In the genomic region with DNA sequence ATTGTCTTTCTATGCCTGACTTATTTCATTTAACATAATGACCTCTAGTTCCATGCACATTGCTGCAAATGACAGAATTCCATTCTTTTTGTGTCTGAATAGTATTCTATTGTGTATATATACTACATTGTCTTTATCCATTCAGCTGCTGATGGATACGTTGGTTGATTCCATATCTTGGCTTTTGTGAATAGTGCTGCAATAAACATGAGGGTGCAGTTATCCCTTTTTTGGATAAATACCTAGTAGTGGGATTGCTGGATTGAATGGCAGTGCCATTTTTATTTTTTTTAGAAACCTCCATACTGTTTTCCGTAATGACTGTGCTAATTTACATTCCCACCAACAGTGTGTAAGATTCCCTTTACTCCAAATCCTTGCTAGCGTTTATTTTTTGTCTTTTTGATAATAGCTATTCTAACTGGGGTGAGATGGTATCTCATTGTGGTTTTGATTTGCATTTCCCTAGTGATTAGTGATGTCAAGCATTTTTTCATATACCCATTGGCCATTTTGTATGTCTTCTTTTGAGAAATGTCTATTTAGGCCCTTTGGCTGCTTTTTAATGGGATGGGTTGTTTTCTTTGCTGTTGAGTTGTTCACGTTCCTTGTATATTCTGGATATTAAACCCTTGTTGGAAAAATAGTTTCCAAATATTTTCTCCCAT, we compare ENCODE assay signal across 13 cellular contexts. TPM values are rescaled to one million over a fixed set of nuclear protein-coding genes. Genes with fewer than 3 reads are reported as not detected.
A peak's percentile ranks its signal among the peaks of the same experiment; 100 is the strongest.
DNase-seq lines count a peak whose midpoint lies in the region; ATAC-seq, FAIRE-seq and TF ChIP-seq lines count a peak whose summit lies in the region.
"Had no signal": no experiment of that assay in that cellular context is flagged by ENCODE, and none has a peak within 500 bp of the region (broad histone marks: within the 10 kb centered on the region; RNA-seq: fewer than 3 reads in every experiment).

No MANE protein-coding gene starts in this region.

- H3K4me3 ChIP-seq in A549 (no peak overlapping the region), DND-41 (ENCODE audit: low read depth in 1 of 2, low read length in 2 of 2) (peak overlapping the region in 1 of 2 experiments; percentile 22; a peak in 1 of 4 replicates)

- peak overlapping the region; percentile 73 to 99 for H3K27ac Mint-ChIP-seq in T-cell
- H3K27ac Mint-ChIP-seq in effector memory CD8-positive, alpha-beta T cell = peak overlapping the region in 1 of 2 donors; percentile 99
- H3K27ac Mint-ChIP-seq: mesothelial cell of epicardium had no signal

- no peak overlapping the region; the same call in 1 of the 2 replicates for H2AFZ ChIP-seq in DND-41 (ENCODE audit: low read depth, low read length)

- DNase-seq in A549 (ENCODE audit: low read depth in 1 of 2, low spot score in 1 of 2) (no peak), DND-41 (no peak), T-cell (no peak), NCI-H2081 treated with DMSO at 0.1 percent for 48 hours (lab: John Stamatoyannopoulos, UW) (no peak), NCI-H2107 treated with DMSO at 0.1 percent for 48 hours (lab: John Stamatoyannopoulos, UW; ENCODE audit: unreplicated experiment) (no peak), sciatic nerve (ENCODE audit: low spot score) (no peak), epidermal melanocyte (ENCODE audit: insufficient read length, low spot score) (no peak)
- no peak for DNase-seq in effector memory CD8-positive, alpha-beta T cell
- DNase-seq: activated CD4-positive, alpha-beta T cell treated with anti-CD3 and anti-CD28 coated beads for 1 hour; NCI-H2029 treated with DMSO at 0.1 percent for 48 hours; psoas muscle had no signal

- H3K4me3 Mint-ChIP-seq in T-cell = peak overlapping the region; percentile 96 to 99 (median 99)
- peak overlapping the region; percentile 99 to 100 for H3K4me3 Mint-ChIP-seq in effector memory CD8-positive, alpha-beta T cell
- H3K4me3 Mint-ChIP-seq: mesothelial cell of epicardium had no signal

- peaks cover 69 to 77% (median 77%) of the 10 kb centered on the region in 3 donors for H3K4me1 Mint-ChIP-seq in T-cell
- H3K4me1 Mint-ChIP-seq in effector memory CD8-positive, alpha-beta T cell (ENCODE audit: low read depth in 2 of 2) = peaks cover 49 to 68% of the 10 kb centered on the region in 2 donors
- H3K4me1 Mint-ChIP-seq: mesothelial cell of epicardium had no signal

- no peak for TF ChIP-seq POLR2A in A549 (IDR thresholded peaks at IDR 0.05; ENCODE audit: low read length)

- no peaks in the 10 kb centered on the region for H3K27me3 Mint-ChIP-seq in T-cell
- H3K27me3 Mint-ChIP-seq in effector memory CD8-positive, alpha-beta T cell = no peaks in the 10 kb centered on the region

- TF ChIP-seq EP300 in A549 (IDR thresholded peaks at IDR 0.05) = no peak

- no peak for TF ChIP-seq RAD21 in A549 (conservative IDR thresholded peaks at IDR 0.05 in 1 of 2, IDR thresholded peaks at IDR 0.05 in 1 of 2)

- no peaks in the 10 kb centered on the region for H4K20me1 ChIP-seq in DND-41 (ENCODE audit: insufficient read depth, low read length)

- POLR2A ChIA-PET in A549 (lab: Yijun Ruan, JAX) (no interaction called here), T-cell (lab: Charles Lee) (interaction anchor here in 1 of 2 donors (0.6 kb wide), 1 partner anchor 923 kb away, joined by 4 read pairs; no protein-coding TSS in a partner anchor)

- no peak for FAIRE-seq in A549 (lab: Jason Lieb, UNC)

- H3K4me2 ChIP-seq in A549 (no peak overlapping the region), DND-41 (ENCODE audit: insufficient read depth, low read length) (peak overlapping the region; percentile 84)

- 59% methylated on average over 4 of the region's 4 CpGs for WGBS in A549 (ENCODE audit: missing lambda C conversion rate)

- intact Hi-C loops in sciatic nerve (cut with DNase I) = no loop called here

- no peaks in the 10 kb centered on the region for H3K27me3 ChIP-seq in DND-41 (ENCODE audit: insufficient read depth, low read length, poor library complexity)

- H3K4me1 ChIP-seq in A549 (no peaks in the 10 kb centered on the region), DND-41 (ENCODE audit: insufficient read depth, low read length) (peaks cover 40% of the 10 kb centered on the region)
- H3K4me1 ChIP-seq: psoas muscle had no signal

- CTCF ChIA-PET in A549 (lab: Yijun Ruan, JAX) (interaction anchor here (0.7 to 1.4 kb wide), 3 partner anchors 12 to 231 kb away, joined by 3 read pairs; no protein-coding TSS in a partner anchor), T-cell (lab: Charles Lee) (interaction anchor here in 1 of 2 donors (3.0 kb wide), 1 partner anchor 12 kb away, joined by 27 read pairs; no protein-coding TSS in a partner anchor)

- H3K36me3 Mint-ChIP-seq in T-cell = peaks cover 40% of the 10 kb centered on the region
- peaks cover 17% of the 10 kb centered on the region for H3K36me3 Mint-ChIP-seq in effector memory CD8-positive, alpha-beta T cell (ENCODE audit: insufficient read depth)
- H3K36me3 Mint-ChIP-seq: mesothelial cell of epicardium had no signal

- ATAC-seq in A549 = no peak
- no peak for ATAC-seq in DND-41 (ENCODE audit: insufficient read depth, low read depth)
- ATAC-seq in T-cell (replicated peaks in 1 of 4) = no peak
- ATAC-seq in effector memory CD8-positive, alpha-beta T cell (replicated peaks) = no peak
- ATAC-seq in sciatic nerve = no peak
- ATAC-seq: psoas muscle had no signal

- peaks cover 17% of the 10 kb centered on the region for H3K9me3 ChIP-seq in A549
- peaks cover 16% of the 10 kb centered on the region for H3K9me3 ChIP-seq in DND-41 (ENCODE audit: insufficient read depth, low read length, severe bottlenecking)

- H3K36me3 ChIP-seq in DND-41 (ENCODE audit: insufficient read depth, low read length) = no peaks in the 10 kb centered on the region

- H3K9ac ChIP-seq in DND-41 (ENCODE audit: low read depth, low read length) = no peak overlapping the region

- TF ChIP-seq CTCF in A549 (IDR thresholded peaks at IDR 0.05) (no peak), DND-41 (IDR thresholded peaks at IDR 0.05; ENCODE audit: borderline replicate concordance, extremely low read depth, low read length, poor library complexity, severe bottlenecking) (no peak)

- peaks cover 7 to 22% (median 9%) of the 10 kb centered on the region in 3 donors for H3K9me3 Mint-ChIP-seq in T-cell
- H3K9me3 Mint-ChIP-seq in effector memory CD8-positive, alpha-beta T cell = no peaks in the 10 kb centered on the region

- no peak overlapping the region for H3K27ac ChIP-seq in A549
- H3K27ac ChIP-seq in DND-41 (ENCODE audit: low read length) = no peak overlapping the region
- H3K27ac ChIP-seq: psoas muscle had no signal

- H3K79me2 ChIP-seq in DND-41 (ENCODE audit: insufficient read depth, low read length) = peaks cover 27% of the 10 kb centered on the region

TF ChIP-seq in A549, 52 proteins besides CTCF, POLR2A, EP300 and RAD21:
- TF ChIP-seq FOSB (CRISPR knock-in tag; IDR thresholded peaks at IDR 0.05) = no peak
- TF ChIP-seq, protein P1, sequence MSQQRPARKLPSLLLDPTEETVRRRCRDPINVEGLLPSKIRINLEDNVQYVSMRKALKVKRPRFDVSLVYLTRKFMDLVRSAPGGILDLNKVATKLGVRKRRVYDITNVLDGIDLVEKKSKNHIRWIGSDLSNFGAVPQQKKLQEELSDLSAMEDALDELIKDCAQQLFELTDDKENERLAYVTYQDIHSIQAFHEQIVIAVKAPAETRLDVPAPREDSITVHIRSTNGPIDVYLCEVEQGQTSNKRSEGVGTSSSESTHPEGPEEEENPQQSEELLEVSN (IDR thresholded peaks at IDR 0.05; ENCODE audit: borderline replicate concordance, low read depth) = no peak
- no peak for TF ChIP-seq EHF (CRISPR knock-in tag; IDR thresholded peaks at IDR 0.05)
- no peak for TF ChIP-seq MYC (IDR thresholded peaks at IDR 0.05; ENCODE audit: borderline replicate concordance, low read length)
- TF ChIP-seq JUN (IDR thresholded peaks at IDR 0.05) = no peak
- TF ChIP-seq JUNB (IDR thresholded peaks at IDR 0.05) = no peak
- TF ChIP-seq NFE2L2 (conservative IDR thresholded peaks at IDR 0.05; ENCODE audit: low read length) = no peak
- peak; percentile 73 for TF ChIP-seq RFX5 (IDR thresholded peaks at IDR 0.05)

RNA-seq across cellular contexts. Expression of gene OAS2, which starts 2.3 kb away (rescaled TPM):
- polyA plus RNA-seq in A549 (2011; rRNA removed) (0.19 and 0.36 TPM in 2 replicates), A549 (2017; fragmentation: RNase III; extraction: RNeasy Plus Mini Kit Qiagen cat#74134 plus additional on column Dnase treatment) (0.05 TPM in 1 of 3 replicates, not detected in the others)
- 0.01 TPM in 2 replicates for polyA plus RNA-seq in A549 (2012; cell fraction: cytosol; rRNA removed)
- polyA plus RNA-seq in A549 (2012; cell fraction: nucleus; rRNA removed) = 0.10 and 0.16 TPM in 2 replicates
- polyA minus RNA-seq in A549 (2011; rRNA and poly(A)+ RNA removed) = 0.87 and 1.2 TPM in 2 replicates
- total RNA-seq in T-cell (10 to 100 TPM; 44.8 to 75.5 (median 56.9) TPM), sciatic nerve (8.4 TPM)
- total RNA-seq: G401 had no signal

RNA-seq across cellular contexts. Expression of gene OAS3, which starts 42.4 kb away (rescaled TPM):
- polyA plus RNA-seq in A549 (2011; rRNA removed) (36.7 and 38.9 TPM in 2 replicates), A549 (2017; fragmentation: RNase III; extraction: RNeasy Plus Mini Kit Qiagen cat#74134 plus additional on column Dnase treatment) (22.7 to 23.3 TPM (median 22.9 TPM) in 3 replicates)
- polyA plus RNA-seq in A549 (2012; cell fraction: cytosol; rRNA removed) = 31.8 and 38.7 TPM in 2 replicates
- polyA plus RNA-seq in A549 (2012; cell fraction: nucleus; rRNA removed) = 46.2 and 52.9 TPM in 2 replicates
- 74.6 and 81.2 TPM in 2 replicates for polyA minus RNA-seq in A549 (2011; rRNA and poly(A)+ RNA removed)
- total RNA-seq in T-cell (10 to 100 TPM; 18.4 to 38.5 (median 24.5) TPM), sciatic nerve (10.0 TPM)
